1 cellular context compared by ENCODE assay signal in the genomic region with DNA sequence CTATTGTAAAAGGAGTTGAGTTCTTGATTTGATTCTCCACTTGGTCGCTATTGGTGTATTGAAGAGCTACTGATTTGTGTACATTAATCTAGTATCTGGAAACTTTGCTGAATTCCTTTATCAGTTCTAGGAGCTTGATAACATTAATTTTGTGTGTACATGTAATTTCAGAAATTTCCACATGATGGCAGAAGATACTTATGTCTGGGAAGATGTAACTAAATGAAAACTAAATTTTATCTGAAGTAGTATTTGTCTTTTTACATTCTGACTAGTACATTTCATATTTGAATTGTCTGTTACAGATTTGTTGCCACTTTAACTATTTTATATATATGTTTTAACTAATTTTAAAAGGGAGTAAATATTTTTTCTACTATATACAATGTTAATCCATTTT.
TF ChIP-seq lines count a peak whose summit lies in the region.

No MANE protein-coding gene starts in this region.

TF ChIP-seq in GM23338, 12 proteins besides CTCF, POLR2A, EP300 and RAD21 (continued from another document):
- TF ChIP-seq, protein P1, sequence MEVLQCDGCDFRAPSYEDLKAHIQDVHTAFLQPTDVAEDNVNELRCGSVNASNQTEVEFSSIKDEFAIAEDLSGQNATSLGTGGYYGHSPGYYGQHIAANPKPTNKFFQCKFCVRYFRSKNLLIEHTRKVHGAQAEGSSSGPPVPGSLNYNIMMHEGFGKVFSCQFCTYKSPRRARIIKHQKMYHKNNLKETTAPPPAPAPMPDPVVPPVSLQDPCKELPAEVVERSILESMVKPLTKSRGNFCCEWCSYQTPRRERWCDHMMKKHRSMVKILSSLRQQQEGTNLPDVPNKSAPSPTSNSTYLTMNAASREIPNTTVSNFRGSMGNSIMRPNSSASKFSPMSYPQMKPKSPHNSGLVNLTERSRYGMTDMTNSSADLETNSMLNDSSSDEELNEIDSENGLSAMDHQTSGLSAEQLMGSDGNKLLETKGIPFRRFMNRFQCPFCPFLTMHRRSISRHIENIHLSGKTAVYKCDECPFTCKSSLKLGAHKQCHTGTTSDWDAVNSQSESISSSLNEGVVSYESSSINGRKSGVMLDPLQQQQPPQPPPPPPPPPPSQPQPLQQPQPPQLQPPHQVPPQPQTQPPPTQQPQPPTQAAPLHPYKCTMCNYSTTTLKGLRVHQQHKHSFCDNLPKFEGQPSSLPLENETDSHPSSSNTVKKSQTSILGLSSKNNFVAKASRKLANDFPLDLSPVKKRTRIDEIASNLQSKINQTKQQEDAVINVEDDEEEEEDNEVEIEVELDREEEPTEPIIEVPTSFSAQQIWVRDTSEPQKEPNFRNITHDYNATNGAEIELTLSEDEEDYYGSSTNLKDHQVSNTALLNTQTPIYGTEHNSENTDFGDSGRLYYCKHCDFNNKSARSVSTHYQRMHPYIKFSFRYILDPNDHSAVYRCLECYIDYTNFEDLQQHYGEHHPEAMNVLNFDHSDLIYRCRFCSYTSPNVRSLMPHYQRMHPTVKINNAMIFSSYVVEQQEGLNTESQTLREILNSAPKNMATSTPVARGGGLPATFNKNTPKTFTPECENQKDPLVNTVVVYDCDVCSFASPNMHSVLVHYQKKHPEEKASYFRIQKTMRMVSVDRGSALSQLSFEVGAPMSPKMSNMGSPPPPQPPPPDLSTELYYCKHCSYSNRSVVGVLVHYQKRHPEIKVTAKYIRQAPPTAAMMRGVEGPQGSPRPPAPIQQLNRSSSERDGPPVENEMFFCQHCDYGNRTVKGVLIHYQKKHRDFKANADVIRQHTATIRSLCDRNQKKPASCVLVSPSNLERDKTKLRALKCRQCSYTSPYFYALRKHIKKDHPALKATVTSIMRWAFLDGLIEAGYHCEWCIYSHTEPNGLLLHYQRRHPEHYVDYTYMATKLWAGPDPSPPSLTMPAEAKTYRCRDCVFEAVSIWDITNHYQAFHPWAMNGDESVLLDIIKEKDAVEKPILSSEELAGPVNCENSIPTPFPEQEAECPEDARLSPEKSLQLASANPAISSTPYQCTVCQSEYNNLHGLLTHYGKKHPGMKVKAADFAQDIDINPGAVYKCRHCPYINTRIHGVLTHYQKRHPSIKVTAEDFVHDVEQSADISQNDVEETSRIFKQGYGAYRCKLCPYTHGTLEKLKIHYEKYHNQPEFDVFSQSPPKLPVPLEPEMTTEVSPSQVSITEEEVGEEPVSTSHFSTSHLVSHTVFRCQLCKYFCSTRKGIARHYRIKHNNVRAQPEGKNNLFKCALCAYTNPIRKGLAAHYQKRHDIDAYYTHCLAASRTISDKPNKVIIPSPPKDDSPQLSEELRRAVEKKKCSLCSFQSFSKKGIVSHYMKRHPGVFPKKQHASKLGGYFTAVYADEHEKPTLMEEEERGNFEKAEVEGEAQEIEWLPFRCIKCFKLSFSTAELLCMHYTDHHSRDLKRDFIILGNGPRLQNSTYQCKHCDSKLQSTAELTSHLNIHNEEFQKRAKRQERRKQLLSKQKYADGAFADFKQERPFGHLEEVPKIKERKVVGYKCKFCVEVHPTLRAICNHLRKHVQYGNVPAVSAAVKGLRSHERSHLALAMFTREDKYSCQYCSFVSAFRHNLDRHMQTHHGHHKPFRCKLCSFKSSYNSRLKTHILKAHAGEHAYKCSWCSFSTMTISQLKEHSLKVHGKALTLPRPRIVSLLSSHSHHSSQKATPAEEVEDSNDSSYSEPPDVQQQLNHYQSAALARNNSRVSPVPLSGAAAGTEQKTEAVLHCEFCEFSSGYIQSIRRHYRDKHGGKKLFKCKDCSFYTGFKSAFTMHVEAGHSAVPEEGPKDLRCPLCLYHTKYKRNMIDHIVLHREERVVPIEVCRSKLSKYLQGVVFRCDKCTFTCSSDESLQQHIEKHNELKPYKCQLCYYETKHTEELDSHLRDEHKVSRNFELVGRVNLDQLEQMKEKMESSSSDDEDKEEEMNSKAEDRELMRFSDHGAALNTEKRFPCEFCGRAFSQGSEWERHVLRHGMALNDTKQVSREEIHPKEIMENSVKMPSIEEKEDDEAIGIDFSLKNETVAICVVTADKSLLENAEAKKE (CRISPR knock-in tag; IDR thresholded peaks at IDR 0.05) = no peak
- TF ChIP-seq EZH2 (IDR thresholded peaks at IDR 0.05; ENCODE audit: low read depth, unreplicated experiment) = no peak
